Comparison of ENCODE assay signal across 18 cellular contexts in the genomic region with DNA sequence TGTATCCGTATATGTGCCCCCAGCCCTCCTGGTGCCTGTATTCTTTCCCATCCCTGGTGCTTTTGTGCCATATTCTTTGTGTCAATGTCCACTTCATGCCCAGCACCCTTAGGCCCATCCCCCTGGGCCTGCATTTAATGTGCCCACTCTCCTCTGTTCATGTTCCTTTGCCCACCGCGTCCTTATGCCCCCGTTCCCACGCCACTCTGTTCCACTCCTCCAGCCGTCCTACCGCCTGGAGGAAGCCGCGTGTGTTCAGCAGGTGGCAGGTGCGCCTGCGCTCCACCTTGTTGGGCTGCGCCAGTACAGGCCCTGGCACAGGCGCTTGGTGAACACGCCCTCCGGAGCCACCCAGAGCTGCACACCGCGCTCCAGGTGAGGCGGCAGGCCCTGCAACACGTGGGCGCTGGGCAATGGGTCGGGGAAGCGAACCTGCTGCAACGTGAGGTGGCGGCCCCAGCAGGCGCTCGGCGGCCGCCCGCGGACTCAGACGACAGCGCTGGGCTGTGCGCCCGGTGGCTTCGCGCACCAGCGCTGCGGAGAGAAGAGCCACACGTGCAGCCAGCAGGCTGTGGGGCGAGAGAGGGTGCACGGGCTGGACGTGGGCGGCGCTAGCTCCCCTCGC. TPM values are rescaled to one million over a fixed set of nuclear protein-coding genes. Genes with fewer than 3 reads are reported as not detected.
DNase-seq lines count a peak whose midpoint lies in the region; ATAC-seq and TF ChIP-seq lines count a peak whose summit lies in the region.
"Had no signal": no experiment of that assay in that cellular context is flagged by ENCODE, and none has a peak within 500 bp of the region (broad histone marks: within the 10 kb centered on the region; RNA-seq: fewer than 3 reads in every experiment).

No MANE protein-coding gene starts in this region.

- peaks cover 17% of the 10 kb centered on the region for H3K27me3 ChIP-seq in RWPE2 (ENCODE audit: insufficient read depth, poor library complexity, severe bottlenecking)
- H3K27me3 ChIP-seq: BLaER1 had no signal

- no peak overlapping the region for H3K27ac ChIP-seq in RWPE2 (ENCODE audit: poor library complexity, severe bottlenecking)
- H3K27ac ChIP-seq: BLaER1, gastrocnemius medialis, sigmoid colon had no signal

- no peaks in the 10 kb centered on the region for H3K4me1 ChIP-seq in RWPE2 (ENCODE audit: insufficient read depth, poor library complexity, severe bottlenecking)

- ATAC-seq in RWPE2 (ENCODE audit: low read depth) (peak; percentile 57), left lobe of liver (peak; percentile 9)
- ATAC-seq: gastrocnemius medialis; naive thymus-derived CD8-positive, alpha-beta T cell; Right ventricle myocardium inferior had no signal

- no peak for TF ChIP-seq CTCF in RWPE2 (IDR thresholded peaks at IDR 0.05; ENCODE audit: poor library complexity, severe bottlenecking)

- DNase-seq in DMS79 (lab: John Stamatoyannopoulos, UW) (peak; percentile 67), NCI-H1417 treated with DMSO at 0.1 percent for 48 hours (lab: John Stamatoyannopoulos, UW) (peak; percentile 18), RWPE2 (ENCODE audit: low spot score) (peak; percentile 78), left lobe of liver (ENCODE audit: low spot score) (no peak), medulla oblongata (ENCODE audit: extremely low spot score) (no peak), D341Med (ENCODE audit: low spot score) (no peak), DMS114 treated with DMSO at 0.1 percent for 48 hours (lab: John Stamatoyannopoulos, UW; ENCODE audit: unreplicated experiment) (no peak), NK-92 (lab: John Stamatoyannopoulos, UW; ENCODE audit: unreplicated experiment) (no peak)
- DNase-seq: activated CD4-positive, alpha-beta T cell treated with anti-CD3 and anti-CD28 coated beads, Interleukin-2, amount 50 U/mL, for 4 hours; gastrocnemius medialis; GDM1; naive thymus-derived CD8-positive, alpha-beta T cell; NCI-H82; sigmoid colon; stimulated activated naive CD4-positive, alpha-beta T cell treated with Interleukin-2 at 50 U/mL for 16 hours; T1000 had no signal

- H3K4me3 ChIP-seq in RWPE2 (ENCODE audit: severe bottlenecking): no peak overlapping the region
- H3K4me3 ChIP-seq: BLaER1, gastrocnemius medialis, sigmoid colon had no signal

- no peaks in the 10 kb centered on the region for H3K36me3 ChIP-seq in RWPE2 (ENCODE audit: low read depth)
- H3K36me3 ChIP-seq: BLaER1, gastrocnemius medialis, sigmoid colon had no signal

- H3K9me3 ChIP-seq in RWPE2 (ENCODE audit: severe bottlenecking): no peaks in the 10 kb centered on the region
- H3K9me3 ChIP-seq: BLaER1, gastrocnemius medialis, sigmoid colon had no signal

RNA-seq across cellular contexts. Expression of a gene that starts 4.0 kb away (rescaled TPM):
- not detected for total RNA-seq in left lobe of liver
- total RNA-seq: naive thymus-derived CD8-positive, alpha-beta T cell; sigmoid colon had no signal

RNA-seq across cellular contexts. Expression of a gene that starts 20.9 kb away (rescaled TPM):
- 0.38 TPM for total RNA-seq in left lobe of liver
- total RNA-seq: naive thymus-derived CD8-positive, alpha-beta T cell had no signal

RNA-seq across cellular contexts. Expression of a gene that starts 21.0 kb away (rescaled TPM):
- total RNA-seq in left lobe of liver: not detected
- total RNA-seq: gastrocnemius medialis; naive thymus-derived CD8-positive, alpha-beta T cell; Right ventricle myocardium inferior had no signal

RNA-seq across cellular contexts. Expression of a gene that starts 30.3 kb away (rescaled TPM):
- not detected for total RNA-seq in left lobe of liver
- total RNA-seq: naive thymus-derived CD8-positive, alpha-beta T cell had no signal

Comparison
In these comparisons a context has a peak if more than half of its experiments do, and no peak if none do; other contexts are left out.
1. DNase-seq: peak in DMS79 (single experiment), NCI-H1417 treated with DMSO at 0.1 percent for 48 hours (single experiment) and RWPE2 (single experiment); none in left lobe of liver (single experiment), medulla oblongata (single experiment), D341Med (single experiment), DMS114 treated with DMSO at 0.1 percent for 48 hours (single experiment) and NK-92 (single experiment).